ENCODE assay signal across 12 cellular contexts in genomic region chr1:47650205-47650604, GRCh38.
DNase-seq lines count a peak whose midpoint lies in the region; ATAC-seq, FAIRE-seq and TF ChIP-seq lines count a peak whose summit lies in the region.
"Had no signal": no experiment of that assay in that cellular context is flagged by ENCODE, and none has a peak within 500 bp of the region (broad histone marks: within the 10 kb centered on the region; RNA-seq: fewer than 3 reads in every experiment).

No MANE protein-coding gene starts in this region.

- H3K36me3 ChIP-seq in right atrium auricular region = no peaks in the 10 kb centered on the region
- H3K36me3 ChIP-seq: heart left ventricle had no signal

- H3K27me3 ChIP-seq in right atrium auricular region = no peaks in the 10 kb centered on the region

- no peak for TF ChIP-seq CTCF in right atrium auricular region (IDR thresholded peaks at IDR 0.05)

- POLR2A ChIA-PET in activated CD4-positive, alpha-beta T cell treated with anti-CD3 and anti-CD28 coated beads, Interleukin-2, amount 10 ng/mL, durations not matched to agents 7 days and 5 days (lab: Charles Lee) = no interaction called here

- ATAC-seq in GM21447 (IDR thresholded peaks at IDR 0.05; ENCODE audit: unreplicated experiment) (no peak), HG03159 (IDR thresholded peaks at IDR 0.05; ENCODE audit: unreplicated experiment) (no peak)
- ATAC-seq: heart left ventricle had no signal

- no peak overlapping the region for H3K27ac ChIP-seq in right atrium auricular region
- H3K27ac ChIP-seq: C4-2B, heart left ventricle had no signal

- H3K9me3 ChIP-seq in right atrium auricular region = no peaks in the 10 kb centered on the region
- H3K9me3 ChIP-seq: heart left ventricle had no signal

- DNase-seq in 8988T (peak; percentile 47), HTR-8/SVneo (ENCODE audit: insufficient read length, low spot score) (peak; percentile 67), SHP77 treated with DMSO at 0.1 percent for 48 hours (lab: John Stamatoyannopoulos, UW) (peak; percentile 87), right atrium auricular region (ENCODE audit: low spot score) (no peak)
- DNase-seq in activated CD4-positive, alpha-beta T cell treated with anti-CD3 and anti-CD28 coated beads, Interleukin-2, amount 10 ng/mL, durations not matched to agents 7 days and 5 days = no peak
- DNase-seq: activated CD8-positive, alpha-beta memory T cell treated with anti-CD3 and anti-CD28 coated beads, Interleukin-2, amount 50 U/mL, for 4 hours; NCI-H146 had no signal

- peaks cover 5% of the 10 kb centered on the region for H3K27me3 Mint-ChIP-seq in activated CD4-positive, alpha-beta T cell treated with anti-CD3 and anti-CD28 coated beads, Interleukin-2, amount 10 ng/mL, durations not matched to agents 7 days and 5 days

- CTCF ChIA-PET in activated CD4-positive, alpha-beta T cell treated with anti-CD3 and anti-CD28 coated beads, Interleukin-2, amount 10 ng/mL, durations not matched to agents 7 days and 5 days (lab: Charles Lee) = no interaction called here

- H3K4me1 ChIP-seq in right atrium auricular region = no peaks in the 10 kb centered on the region

- H3K4me3 ChIP-seq in right atrium auricular region = no peak overlapping the region
- H3K4me3 ChIP-seq: heart left ventricle had no signal

- H3K4me1 Mint-ChIP-seq in activated CD4-positive, alpha-beta T cell treated with anti-CD3 and anti-CD28 coated beads, Interleukin-2, amount 10 ng/mL, durations not matched to agents 7 days and 5 days = no peaks in the 10 kb centered on the region

- H3K36me3 Mint-ChIP-seq in activated CD4-positive, alpha-beta T cell treated with anti-CD3 and anti-CD28 coated beads, Interleukin-2, amount 10 ng/mL, durations not matched to agents 7 days and 5 days (ENCODE audit: low read depth) = no peaks in the 10 kb centered on the region

- H3K4me3 Mint-ChIP-seq in activated CD4-positive, alpha-beta T cell treated with anti-CD3 and anti-CD28 coated beads, Interleukin-2, amount 10 ng/mL, durations not matched to agents 7 days and 5 days = no peak overlapping the region

- no peak overlapping the region for H3K27ac Mint-ChIP-seq in activated CD4-positive, alpha-beta T cell treated with anti-CD3 and anti-CD28 coated beads, Interleukin-2, amount 10 ng/mL, durations not matched to agents 7 days and 5 days

- no peak for FAIRE-seq in HTR-8/SVneo (lab: Jason Lieb, UNC)
- FAIRE-seq in islet of Langerhans (lab: Jason Lieb, UNC) = peak; percentile 95

- no peaks in the 10 kb centered on the region for H3K9me3 Mint-ChIP-seq in activated CD4-positive, alpha-beta T cell treated with anti-CD3 and anti-CD28 coated beads, Interleukin-2, amount 10 ng/mL, durations not matched to agents 7 days and 5 days

Comparison
In these comparisons a context has a peak if more than half of its experiments do, and no peak if none do; other contexts are left out.
1. DNase-seq: peak in 8988T (single experiment), HTR-8/SVneo (single experiment) and SHP77 treated with DMSO at 0.1 percent for 48 hours (single experiment); none in activated CD4-positive, alpha-beta T cell treated with anti-CD3 and anti-CD28 coated beads, Interleukin-2, amount 10 ng/mL, durations not matched to agents 7 days and 5 days (single experiment) and right atrium auricular region (single experiment).